Comparison of ENCODE assay signal across 8 cellular contexts in the genomic region with DNA sequence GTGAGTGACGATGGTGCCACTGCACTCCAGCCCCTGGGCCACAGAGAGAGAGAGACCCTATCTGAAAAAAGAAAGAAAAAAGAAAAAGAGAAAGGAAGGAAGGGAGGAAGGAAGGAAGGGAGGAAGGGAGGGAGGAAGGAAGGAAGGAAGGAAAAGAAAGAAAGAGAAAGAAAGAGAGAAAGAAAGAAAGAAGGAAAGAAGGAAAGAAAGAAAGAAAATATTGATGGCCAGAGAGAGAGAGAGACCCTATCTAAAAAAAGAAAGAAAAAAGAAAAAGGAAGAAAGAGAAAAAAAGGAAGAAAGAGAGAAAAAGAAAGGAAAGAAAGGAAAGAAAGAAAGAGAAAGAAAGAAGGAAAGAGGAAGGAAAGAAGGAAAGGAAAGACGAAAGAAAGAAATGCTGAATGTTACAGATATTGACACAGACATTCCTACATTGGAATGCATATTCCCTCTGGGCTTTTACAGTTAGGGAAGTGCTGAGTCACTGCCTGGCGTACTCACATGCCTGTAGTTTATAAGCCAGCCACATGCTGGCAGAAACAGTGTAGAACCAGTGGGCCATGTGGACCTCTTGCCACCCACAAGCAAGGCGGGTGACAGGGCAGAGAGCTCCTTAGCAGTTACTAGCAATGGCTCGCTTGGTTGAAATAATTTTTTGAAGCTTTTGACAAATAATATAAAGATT. TPM values are rescaled to one million over a fixed set of nuclear protein-coding genes. Genes with fewer than 3 reads are reported as not detected.
A peak's percentile ranks its signal among the peaks of the same experiment; 100 is the strongest.
DNase-seq lines count a peak whose midpoint lies in the region; ATAC-seq and TF ChIP-seq lines count a peak whose summit lies in the region.

No MANE protein-coding gene starts in this region.

- H3K27ac ChIP-seq in epithelial cell of prostate: peak overlapping the region; percentile 19

- H3K4me3 ChIP-seq in NT2/D1 (ENCODE audit: insufficient read length, low read depth): no peak overlapping the region

- no peaks in the 10 kb centered on the region for H3K36me3 ChIP-seq in NT2/D1 (ENCODE audit: insufficient read depth, insufficient read length, low read length)

- H3K9me3 ChIP-seq in NT2/D1 (ENCODE audit: insufficient read depth, low read length): peaks cover 20% of the 10 kb centered on the region; the same call in 1 of the 2 replicates

- ATAC-seq in omental fat pad (ENCODE audit: low FRiP score): peak; percentile 86
- no peak for ATAC-seq in GM18870 (IDR thresholded peaks at IDR 0.05; ENCODE audit: unreplicated experiment)

- H3K27me3 ChIP-seq in NT2/D1 (ENCODE audit: insufficient read depth, insufficient read length): no peaks in the 10 kb centered on the region

- H3K4me1 ChIP-seq in NT2/D1 (ENCODE audit: insufficient read depth, insufficient read length): peaks cover 2% of the 10 kb centered on the region

- DNase-seq in DMS53 (lab: John Stamatoyannopoulos, UW) (peak; percentile 70), NT2/D1 (ENCODE audit: low read depth, low spot score) (peak; percentile 54), epithelial cell of prostate (ENCODE audit: low read depth, low spot score) (peak; percentile 69), omental fat pad (ENCODE audit: low spot score) (no peak), NCI-H2227 (lab: John Stamatoyannopoulos, UW; ENCODE audit: unreplicated experiment) (no peak), pons (ENCODE audit: low spot score) (no peak)
- DNase-seq in activated T-cell treated with anti-CD3 and anti-CD28 coated beads, Interleukin-2, amount 50 U/mL, for 1 hour: no peak

- H3K9ac ChIP-seq in NT2/D1 (ENCODE audit: insufficient read length, low read depth): no peak overlapping the region

- TF ChIP-seq CTCF in omental fat pad (IDR thresholded peaks at IDR 0.05): no peak

RNA-seq across cellular contexts. Expression of a gene that starts 34.6 kb away (rescaled TPM):
- 10 to 100 TPM; 10.6 to 16.1 (median 13.3) TPM for total RNA-seq in omental fat pad

Comparison
In these comparisons a context has a peak if more than half of its experiments do, and no peak if none do; other contexts are left out.
1. DNase-seq: peak in DMS53 (single experiment), NT2/D1 (single experiment) and epithelial cell of prostate (single experiment); none in omental fat pad (single experiment), NCI-H2227 (single experiment), pons (single experiment) and activated T-cell treated with anti-CD3 and anti-CD28 coated beads, Interleukin-2, amount 50 U/mL, for 1 hour (single experiment).